ENCODE assay signal across 8 cellular contexts in the genomic region with DNA sequence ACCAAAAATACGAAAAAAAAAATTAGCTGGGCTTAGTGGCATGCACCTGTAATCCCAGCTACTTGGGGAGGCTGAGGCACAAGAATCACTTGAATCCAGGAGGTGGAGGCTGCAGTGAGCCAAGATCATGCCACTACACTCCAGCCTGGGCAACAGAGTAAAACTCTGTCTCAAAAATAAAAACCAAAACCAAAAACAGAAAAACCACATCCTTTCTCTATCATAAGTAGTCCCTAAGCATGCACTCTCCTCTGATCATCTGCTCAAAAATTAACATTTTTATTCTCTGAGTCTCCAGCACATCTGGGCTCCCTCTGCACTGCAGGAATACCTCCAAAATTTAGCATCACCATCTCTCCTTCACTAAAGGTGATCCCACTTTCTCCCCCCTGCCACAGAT.
A peak's percentile ranks its signal among the peaks of the same experiment; 100 is the strongest.
DNase-seq lines count a peak whose midpoint lies in the region; ATAC-seq and TF ChIP-seq lines count a peak whose summit lies in the region.
"Not testable (repeated sequence)": the region's sequence is repeated elsewhere in the genome, so short reads cannot be mapped to it uniquely, and the experiment has no call there.

No MANE protein-coding gene starts in this region.

- not testable (repeated sequence) for H3K79me2 ChIP-seq in DND-41 (ENCODE audit: insufficient read depth, low read length); OCI-LY7 (ENCODE audit: insufficient read depth, low read depth, low read length)

- H3K9ac ChIP-seq in DND-41 (ENCODE audit: low read depth, low read length) = not testable (repeated sequence)

- H3K27me3 ChIP-seq in DND-41 (ENCODE audit: insufficient read depth, low read length, poor library complexity) = not testable (repeated sequence)

- ATAC-seq in DND-41 (ENCODE audit: insufficient read depth, low read depth) (peak; percentile 52; the same call in 1 of the 3 replicates), GM18861 (IDR thresholded peaks at IDR 0.05; ENCODE audit: unreplicated experiment) (peak; percentile 95), GM19397 (IDR thresholded peaks at IDR 0.05; ENCODE audit: unreplicated experiment) (peak; percentile 94), GM21529 (IDR thresholded peaks at IDR 0.05; ENCODE audit: unreplicated experiment) (peak; percentile 90), HG02798 (IDR thresholded peaks at IDR 0.05; ENCODE audit: poor library complexity, unreplicated experiment) (peak; percentile 92), HG03095 (IDR thresholded peaks at IDR 0.05; ENCODE audit: unreplicated experiment) (peak; percentile 89), HG03460 (IDR thresholded peaks at IDR 0.05; ENCODE audit: unreplicated experiment) (peak; percentile 94)

- H3K4me1 ChIP-seq in DND-41 (ENCODE audit: insufficient read depth, low read length) = not testable (repeated sequence)
- H3K4me1 ChIP-seq in OCI-LY7 (ENCODE audit: insufficient read depth, low read length, poor library complexity, severe bottlenecking) = peaks cover 44% of the 10 kb centered on the region

- POLR2A ChIA-PET in OCI-LY7 (lab: Charles Lee) = interaction anchor here (0.7 to 2.1 kb wide), 9 partner anchors 9 to 45 kb away, joined by 3 to 10 read pairs (median 3); no protein-coding TSS in a partner anchor

- H3K9me2 ChIP-seq in OCI-LY7 (ENCODE audit: insufficient read depth, low read length) = not testable (repeated sequence)

- not testable (repeated sequence) for H3K4me2 ChIP-seq in DND-41 (ENCODE audit: insufficient read depth, low read length)
- peak overlapping the region; percentile 62 for H3K4me2 ChIP-seq in OCI-LY7 (ENCODE audit: low read length)

- H3K27ac ChIP-seq in DND-41 (ENCODE audit: low read length) = not testable (repeated sequence)
- H3K27ac ChIP-seq in OCI-LY7 (ENCODE audit: low read depth, low read length, poor library complexity, severe bottlenecking) = peak overlapping the region; percentile 34

- H3K9me3 ChIP-seq in DND-41 (ENCODE audit: insufficient read depth, low read length, severe bottlenecking); OCI-LY7 (ENCODE audit: low read length): not testable (repeated sequence)

- not testable (repeated sequence) for H2AFZ ChIP-seq in DND-41 (ENCODE audit: low read depth, low read length)
- peak overlapping the region; percentile 45; the same call in 1 of the 2 replicates for H2AFZ ChIP-seq in OCI-LY7 (ENCODE audit: low read length)

- H4K20me1 ChIP-seq in DND-41 (ENCODE audit: insufficient read depth, low read length); OCI-LY7 (ENCODE audit: insufficient read depth, low read length): not testable (repeated sequence)

- CTCF ChIA-PET in OCI-LY7 (lab: Charles Lee; ENCODE audit: unreplicated experiment) = not testable (repeated sequence)

- not testable (repeated sequence) for DNase-seq in DND-41
- DNase-seq in OCI-LY7 (ENCODE audit: low spot score) = peak; percentile 45

- not testable (repeated sequence) for H3K36me3 ChIP-seq in DND-41 (ENCODE audit: insufficient read depth, low read length); OCI-LY7 (ENCODE audit: insufficient read depth, low read length)

- TF ChIP-seq CTCF in DND-41 (IDR thresholded peaks at IDR 0.05; ENCODE audit: borderline replicate concordance, extremely low read depth, low read length, poor library complexity, severe bottlenecking); OCI-LY7 (conservative IDR thresholded peaks at IDR 0.05; ENCODE audit: low read length): not testable (repeated sequence)

- BruUV-seq in OCI-LY7 (replicated peaks; lab: Mats Ljungman, UMichigan) = not testable (repeated sequence)

- intact Hi-C loops in OCI-LY7 (cut with micrococcal nuclease; ENCODE audit: unreplicated experiment) = not testable (repeated sequence)

- not testable (repeated sequence) for H3K4me3 ChIP-seq in DND-41 (ENCODE audit: low read depth in 1 of 2, low read length in 2 of 2)
- peak overlapping the region; percentile 25 for H3K4me3 ChIP-seq in OCI-LY7 (ENCODE audit: low read depth, low read length, poor library complexity, severe bottlenecking)
